22 cellular contexts compared by ENCODE assay signal in the genomic region with DNA sequence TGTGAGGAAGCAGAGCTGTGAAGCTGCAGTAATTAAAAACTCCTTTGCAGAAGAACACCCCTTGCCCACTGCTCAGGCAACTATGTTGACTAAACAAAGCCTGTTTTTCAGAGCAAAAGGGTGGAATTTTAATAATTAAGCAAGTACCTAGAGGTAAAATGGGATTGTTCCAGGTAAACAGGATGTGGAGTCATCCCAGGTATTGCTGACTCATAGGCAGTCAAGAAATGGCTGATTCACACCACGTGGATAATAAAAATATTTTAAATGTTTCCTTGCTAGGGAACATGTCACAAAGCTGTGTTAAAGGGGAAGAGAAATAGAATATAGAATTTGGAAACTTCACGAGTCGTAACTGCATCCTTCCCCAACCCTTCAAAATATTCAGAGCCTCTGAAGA.
"Had no signal": no experiment of that assay in that cellular context is flagged by ENCODE, and none has a peak within 500 bp of the region (broad histone marks: within the 10 kb centered on the region; RNA-seq: fewer than 3 reads in every experiment).

No MANE protein-coding gene starts in this region.

- DNase-seq: activated CD4-positive, alpha-beta T cell treated with anti-CD3 and anti-CD28 coated beads for 1 hour; activated CD8-positive, alpha-beta memory T cell treated with anti-CD3 and anti-CD28 coated beads for 24 hours; activated CD8-positive, alpha-beta memory T cell treated with anti-CD3 and anti-CD28 coated beads, Interleukin-2, amount 50 U/mL, for 48 hours; activated effector memory CD4-positive, alpha-beta T cell treated with Interleukin-2 at 50 U/mL for 16 hours; activated naive CD4-positive, alpha-beta T cell treated with anti-CD3 and anti-CD28 coated beads, Interleukin-2, amount 50 U/mL, for 16 hours; activated T-cell treated with anti-CD3 and anti-CD28 coated beads, Interleukin-2, amount 50 U/mL, for 48 hours; aorta; brain microvascular endothelial cell; effector CD4-positive, alpha-beta T cell; retina; stimulated activated CD4-positive, alpha-beta T cell treated with anti-CD3 and anti-CD28 coated beads, Interleukin-12 subunit alpha, Interleukin-12 subunit beta, amount 100 ng/mL, for 4 hours; stimulated activated CD4-positive, alpha-beta T cell treated with anti-CD3 and anti-CD28 coated beads, Interleukin-1b, Interleukin-23, amount 100 ng/mL, for 48 hours; stimulated activated CD8-positive, alpha-beta memory T cell treated with anti-CD3 and anti-CD28 coated beads, Interleukin-4, amount 100 ng/mL, for 48 hours; stimulated activated naive CD4-positive, alpha-beta T cell treated with Interleukin-2 at 50 U/mL for 16 hours; T-helper 17 cell; thyroid gland had no signal

- H3K36me3 ChIP-seq: brain microvascular endothelial cell, neutrophil, thyroid gland had no signal

- H3K27me3 ChIP-seq: brain microvascular endothelial cell, neutrophil, thyroid gland had no signal

- H3K4me3 ChIP-seq: lung, thyroid gland had no signal

- H3K27ac ChIP-seq: brain microvascular endothelial cell, neutrophil, thyroid gland, VCaP had no signal

- H3K4me3 Mint-ChIP-seq: mesothelial cell of epicardium; natural killer cell treated with Interleukin-12 subunit alpha and Interleukin-12 subunit beta and Interleukin-15 and Interleukin-18, amount 100 ng/mL, for 72 hours; T-helper 17 cell had no signal

- H3K27ac Mint-ChIP-seq: mesothelial cell of epicardium; natural killer cell treated with Interleukin-12 subunit alpha and Interleukin-12 subunit beta and Interleukin-15 and Interleukin-18, amount 100 ng/mL, for 72 hours; T-helper 17 cell had no signal

- H3K4me1 ChIP-seq: thyroid gland had no signal

- H3K9me3 ChIP-seq: neutrophil, thyroid gland had no signal

- H3K27me3 Mint-ChIP-seq: natural killer cell treated with Interleukin-12 subunit alpha and Interleukin-12 subunit beta and Interleukin-15 and Interleukin-18, amount 100 ng/mL, for 72 hours; T-helper 17 cell had no signal

- ATAC-seq: left lobe of liver; natural killer cell treated with Interleukin-12 subunit alpha and Interleukin-12 subunit beta and Interleukin-15 and Interleukin-18, amount 100 ng/mL, for 72 hours; T-helper 17 cell had no signal

- H3K4me1 Mint-ChIP-seq: T-helper 17 cell had no signal
